In genomic region chr6:42104095-42104806, GRCh38 we compare ENCODE assay signal across 1 cellular context.
A peak's percentile ranks its signal among the peaks of the same experiment; 100 is the strongest.
TF ChIP-seq lines count a peak whose summit lies in the region.

No MANE protein-coding gene starts in this region.

TF ChIP-seq in K562, 482 proteins besides CTCF, POLR2A, EP300 and RAD21 (continued from another document and continues in another):
- TF ChIP-seq NR2C1 (IDR thresholded peaks at IDR 0.05) (peak; percentile 92), NR2C1 (tag; IDR thresholded peaks at IDR 0.05) (peak; percentile 94), TGIF2 (CRISPR knock-in tag; IDR thresholded peaks at IDR 0.05) (peak; percentile 70; the same call in 1 of the 2 replicates), HMGXB4 (CRISPR knock-in tag; IDR thresholded peaks at IDR 0.05) (peak; percentile 98), CEBPB (tag; IDR thresholded peaks at IDR 0.05) (peak; percentile 88), HDGF (IDR thresholded peaks at IDR 0.05) (peak; percentile 91; the same call in 1 of the 2 replicates), POLR2G (IDR thresholded peaks at IDR 0.05; ENCODE audit: low read depth, low read length) (peak; percentile 98), USF2 (CRISPR knock-in tag; IDR thresholded peaks at IDR 0.05) (no peak), SMARCC2 (IDR thresholded peaks at IDR 0.05; ENCODE audit: low read depth) (no peak; the same call in 1 of the 2 replicates), THAP12 (CRISPR knock-in tag; IDR thresholded peaks at IDR 0.05) (peak; percentile 72), ETV1 (tag; conservative IDR thresholded peaks at IDR 0.05; ENCODE audit: low read depth) (peak; percentile 40; the same call in 1 of the 2 replicates), ZNF507 (tag; conservative IDR thresholded peaks at IDR 0.05) (no peak), NONO (IDR thresholded peaks at IDR 0.05; ENCODE audit: low read depth in 2 of 2, low read length in 1 of 2) (peak; percentile 90), RBFOX2 (IDR thresholded peaks at IDR 0.05; ENCODE audit: low read depth, low read length) (peak; percentile 94), NR2F6 (CRISPR knock-in tag; IDR thresholded peaks at IDR 0.05) (peak; percentile 89; the same call in 1 of the 2 replicates), POLR3A (IDR thresholded peaks at IDR 0.05; ENCODE audit: borderline replicate concordance, extremely low read depth, insufficient read depth, insufficient read length) (no peak), HMGN3 (IDR thresholded peaks at IDR 0.05; ENCODE audit: borderline replicate concordance, extremely low read depth, insufficient read length, low read depth, low read length) (peak; percentile 81), SMARCA5 (IDR thresholded peaks at IDR 0.05) (peak; percentile 80), ZFX (CRISPR knock-in tag; IDR thresholded peaks at IDR 0.05) (peak; percentile 98), ZNF644 (tag; IDR thresholded peaks at IDR 0.05; ENCODE audit: low read depth) (0 out of 2 replicates have a peak, but pooled peaks have one; percentile 39), CTCFL (IDR thresholded peaks at IDR 0.05; ENCODE audit: borderline replicate concordance, insufficient read depth, low read depth, low read length, poor library complexity, severe bottlenecking) (peak; percentile 91), HOMEZ (CRISPR knock-in tag; IDR thresholded peaks at IDR 0.05) (no peak), RBM34 (IDR thresholded peaks at IDR 0.05; ENCODE audit: borderline replicate concordance, insufficient read depth, low read length) (no peak), IRF2 (CRISPR knock-in tag; IDR thresholded peaks at IDR 0.05) (peak; percentile 26; the same call in 1 of the 2 replicates), TRIM24 (IDR thresholded peaks at IDR 0.05) (0 out of 4 replicates have a peak, but pooled peaks of 1 of the 2 experiments have one; percentile 30), HIVEP1 (CRISPR knock-in tag; IDR thresholded peaks at IDR 0.05) (no peak; the same call in 1 of the 2 replicates), HNRNPL (IDR thresholded peaks at IDR 0.05; ENCODE audit: low read depth, low read length) (0 out of 2 replicates have a peak, but pooled peaks have one; percentile 26), FOXJ2 (tag; IDR thresholded peaks at IDR 0.05) (peak; percentile 29; the same call in 1 of the 2 replicates), HLTF (IDR thresholded peaks at IDR 0.05) (peak; percentile 34; the same call in 1 of the 2 replicates), KDM2B (CRISPR knock-in tag; IDR thresholded peaks at IDR 0.05) (peak; percentile 75; the same call in 1 of the 2 replicates), NELFE (IDR thresholded peaks at IDR 0.05; ENCODE audit: insufficient read depth, insufficient read length) (no peak), ZNF780A (CRISPR knock-in tag; IDR thresholded peaks at IDR 0.05) (no peak), TRIM28 (IDR thresholded peaks at IDR 0.05) (0 out of 2 replicates have a peak, but pooled peaks have one; percentile 56), XRCC5 (IDR thresholded peaks at IDR 0.05; ENCODE audit: low read depth, low read length) (peak; percentile 82)
- TF ChIP-seq, protein P1, sequence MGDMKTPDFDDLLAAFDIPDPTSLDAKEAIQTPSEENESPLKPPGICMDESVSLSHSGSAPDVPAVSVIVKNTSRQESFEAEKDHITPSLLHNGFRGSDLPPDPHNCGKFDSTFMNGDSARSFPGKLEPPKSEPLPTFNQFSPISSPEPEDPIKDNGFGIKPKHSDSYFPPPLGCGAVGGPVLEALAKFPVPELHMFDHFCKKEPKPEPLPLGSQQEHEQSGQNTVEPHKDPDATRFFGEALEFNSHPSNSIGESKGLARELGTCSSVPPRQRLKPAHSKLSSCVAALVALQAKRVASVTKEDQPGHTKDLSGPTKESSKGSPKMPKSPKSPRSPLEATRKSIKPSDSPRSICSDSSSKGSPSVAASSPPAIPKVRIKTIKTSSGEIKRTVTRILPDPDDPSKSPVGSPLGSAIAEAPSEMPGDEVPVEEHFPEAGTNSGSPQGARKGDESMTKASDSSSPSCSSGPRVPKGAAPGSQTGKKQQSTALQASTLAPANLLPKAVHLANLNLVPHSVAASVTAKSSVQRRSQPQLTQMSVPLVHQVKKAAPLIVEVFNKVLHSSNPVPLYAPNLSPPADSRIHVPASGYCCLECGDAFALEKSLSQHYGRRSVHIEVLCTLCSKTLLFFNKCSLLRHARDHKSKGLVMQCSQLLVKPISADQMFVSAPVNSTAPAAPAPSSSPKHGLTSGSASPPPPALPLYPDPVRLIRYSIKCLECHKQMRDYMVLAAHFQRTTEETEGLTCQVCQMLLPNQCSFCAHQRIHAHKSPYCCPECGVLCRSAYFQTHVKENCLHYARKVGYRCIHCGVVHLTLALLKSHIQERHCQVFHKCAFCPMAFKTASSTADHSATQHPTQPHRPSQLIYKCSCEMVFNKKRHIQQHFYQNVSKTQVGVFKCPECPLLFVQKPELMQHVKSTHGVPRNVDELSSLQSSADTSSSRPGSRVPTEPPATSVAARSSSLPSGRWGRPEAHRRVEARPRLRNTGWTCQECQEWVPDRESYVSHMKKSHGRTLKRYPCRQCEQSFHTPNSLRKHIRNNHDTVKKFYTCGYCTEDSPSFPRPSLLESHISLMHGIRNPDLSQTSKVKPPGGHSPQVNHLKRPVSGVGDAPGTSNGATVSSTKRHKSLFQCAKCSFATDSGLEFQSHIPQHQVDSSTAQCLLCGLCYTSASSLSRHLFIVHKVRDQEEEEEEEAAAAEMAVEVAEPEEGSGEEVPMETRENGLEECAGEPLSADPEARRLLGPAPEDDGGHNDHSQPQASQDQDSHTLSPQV (IDR thresholded peaks at IDR 0.05): peak; percentile 98
- TF ChIP-seq, protein P2, sequence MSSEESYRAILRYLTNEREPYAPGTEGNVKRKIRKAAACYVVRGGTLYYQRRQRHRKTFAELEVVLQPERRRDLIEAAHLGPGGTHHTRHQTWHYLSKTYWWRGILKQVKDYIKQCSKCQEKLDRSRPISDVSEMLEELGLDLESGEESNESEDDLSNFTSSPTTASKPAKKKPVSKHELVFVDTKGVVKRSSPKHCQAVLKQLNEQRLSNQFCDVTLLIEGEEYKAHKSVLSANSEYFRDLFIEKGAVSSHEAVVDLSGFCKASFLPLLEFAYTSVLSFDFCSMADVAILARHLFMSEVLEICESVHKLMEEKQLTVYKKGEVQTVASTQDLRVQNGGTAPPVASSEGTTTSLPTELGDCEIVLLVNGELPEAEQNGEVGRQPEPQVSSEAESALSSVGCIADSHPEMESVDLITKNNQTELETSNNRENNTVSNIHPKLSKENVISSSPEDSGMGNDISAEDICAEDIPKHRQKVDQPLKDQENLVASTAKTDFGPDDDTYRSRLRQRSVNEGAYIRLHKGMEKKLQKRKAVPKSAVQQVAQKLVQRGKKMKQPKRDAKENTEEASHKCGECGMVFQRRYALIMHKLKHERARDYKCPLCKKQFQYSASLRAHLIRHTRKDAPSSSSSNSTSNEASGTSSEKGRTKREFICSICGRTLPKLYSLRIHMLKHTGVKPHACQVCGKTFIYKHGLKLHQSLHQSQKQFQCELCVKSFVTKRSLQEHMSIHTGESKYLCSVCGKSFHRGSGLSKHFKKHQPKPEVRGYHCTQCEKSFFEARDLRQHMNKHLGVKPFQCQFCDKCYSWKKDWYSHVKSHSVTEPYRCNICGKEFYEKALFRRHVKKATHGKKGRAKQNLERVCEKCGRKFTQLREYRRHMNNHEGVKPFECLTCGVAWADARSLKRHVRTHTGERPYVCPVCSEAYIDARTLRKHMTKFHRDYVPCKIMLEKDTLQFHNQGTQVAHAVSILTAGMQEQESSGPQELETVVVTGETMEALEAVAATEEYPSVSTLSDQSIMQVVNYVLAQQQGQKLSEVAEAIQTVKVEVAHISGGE (CRISPR knock-in tag; IDR thresholded peaks at IDR 0.05): peak in 1 of 3 experiments; percentile 72; a peak in 2 of 6 replicates
- TF ChIP-seq, protein P3, sequence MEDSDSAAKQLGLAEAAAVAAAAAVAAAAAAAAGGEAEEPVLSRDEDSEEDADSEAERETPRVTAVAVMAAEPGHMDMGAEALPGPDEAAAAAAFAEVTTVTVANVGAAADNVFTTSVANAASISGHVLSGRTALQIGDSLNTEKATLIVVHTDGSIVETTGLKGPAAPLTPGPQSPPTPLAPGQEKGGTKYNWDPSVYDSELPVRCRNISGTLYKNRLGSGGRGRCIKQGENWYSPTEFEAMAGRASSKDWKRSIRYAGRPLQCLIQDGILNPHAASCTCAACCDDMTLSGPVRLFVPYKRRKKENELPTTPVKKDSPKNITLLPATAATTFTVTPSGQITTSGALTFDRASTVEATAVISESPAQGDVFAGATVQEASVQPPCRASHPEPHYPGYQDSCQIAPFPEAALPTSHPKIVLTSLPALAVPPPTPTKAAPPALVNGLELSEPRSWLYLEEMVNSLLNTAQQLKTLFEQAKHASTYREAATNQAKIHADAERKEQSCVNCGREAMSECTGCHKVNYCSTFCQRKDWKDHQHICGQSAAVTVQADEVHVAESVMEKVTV (CRISPR knock-in tag; IDR thresholded peaks at IDR 0.05): peak; percentile 69
- TF ChIP-seq, protein P4, sequence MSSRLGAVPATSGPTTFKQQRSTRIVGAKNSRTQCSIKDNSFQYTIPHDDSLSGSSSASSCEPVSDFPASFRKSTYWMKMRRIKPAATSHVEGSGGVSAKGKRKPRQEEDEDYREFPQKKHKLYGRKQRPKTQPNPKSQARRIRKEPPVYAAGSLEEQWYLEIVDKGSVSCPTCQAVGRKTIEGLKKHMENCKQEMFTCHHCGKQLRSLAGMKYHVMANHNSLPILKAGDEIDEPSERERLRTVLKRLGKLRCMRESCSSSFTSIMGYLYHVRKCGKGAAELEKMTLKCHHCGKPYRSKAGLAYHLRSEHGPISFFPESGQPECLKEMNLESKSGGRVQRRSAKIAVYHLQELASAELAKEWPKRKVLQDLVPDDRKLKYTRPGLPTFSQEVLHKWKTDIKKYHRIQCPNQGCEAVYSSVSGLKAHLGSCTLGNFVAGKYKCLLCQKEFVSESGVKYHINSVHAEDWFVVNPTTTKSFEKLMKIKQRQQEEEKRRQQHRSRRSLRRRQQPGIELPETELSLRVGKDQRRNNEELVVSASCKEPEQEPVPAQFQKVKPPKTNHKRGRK (tag; IDR thresholded peaks at IDR 0.05): no peak
